Comparison of ENCODE assay signal across 9 cellular contexts in the genomic region with DNA sequence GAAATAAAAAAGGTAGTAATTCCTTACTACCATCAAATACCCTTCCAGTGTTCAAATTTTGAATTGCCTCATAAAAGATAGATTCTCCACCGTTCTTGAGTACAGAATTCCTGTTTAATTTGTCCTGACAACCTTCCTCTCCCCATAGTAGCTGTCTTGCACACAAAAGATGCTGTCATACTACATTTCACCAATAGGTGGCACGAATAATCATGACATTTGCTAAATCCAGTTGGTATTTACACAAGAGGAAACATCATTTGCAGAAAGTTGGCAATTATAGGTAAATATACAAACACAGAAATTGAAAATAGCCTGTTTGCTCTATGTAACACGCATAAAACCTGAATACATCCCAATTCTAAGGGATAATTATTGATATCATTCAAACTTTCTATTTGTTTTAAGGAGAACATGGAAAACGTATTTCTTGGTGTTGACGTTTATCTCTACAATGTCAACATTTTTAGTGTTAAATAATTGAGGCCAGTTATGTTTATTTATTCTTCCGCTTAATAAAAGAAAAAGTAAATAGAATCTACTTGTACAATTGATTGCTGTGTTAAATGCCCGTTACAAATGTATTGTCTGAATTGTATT. TPM values are rescaled to one million over a fixed set of nuclear protein-coding genes. Genes with fewer than 3 reads are reported as not detected.
A peak's percentile ranks its signal among the peaks of the same experiment; 100 is the strongest.
DNase-seq lines count a peak whose midpoint lies in the region; FAIRE-seq and TF ChIP-seq lines count a peak whose summit lies in the region.
"Had no signal": no experiment of that assay in that cellular context is flagged by ENCODE, and none has a peak within 500 bp of the region (broad histone marks: within the 10 kb centered on the region; RNA-seq: fewer than 3 reads in every experiment).

No MANE protein-coding gene starts in this region.

- POLR2A ChIA-PET in HEK293 (lab: Yijun Ruan, JAX) = no interaction called here

- H3K79me2 ChIP-seq in astrocyte (ENCODE audit: insufficient read depth, low read length) = no peaks in the 10 kb centered on the region

- H3K4me1 Mint-ChIP-seq in astrocyte (ENCODE audit: low read depth, unreplicated experiment) = no peaks in the 10 kb centered on the region

- no peaks in the 10 kb centered on the region for H3K27me3 Mint-ChIP-seq in astrocyte (ENCODE audit: low read depth, unreplicated experiment)

- no peak overlapping the region for H3K4me3 Mint-ChIP-seq in astrocyte (ENCODE audit: unreplicated experiment)
- H3K4me3 Mint-ChIP-seq: activated naive CD8-positive, alpha-beta T cell treated with anti-CD3 and anti-CD28 coated beads, Interleukin-2, amount 10 ng/mL, durations not matched to agents 7 days and 5 days had no signal

- H3K9me3 Mint-ChIP-seq in astrocyte (ENCODE audit: unreplicated experiment) = no peaks in the 10 kb centered on the region

- no peaks in the 10 kb centered on the region for H4K20me1 ChIP-seq in astrocyte (ENCODE audit: insufficient read depth, low read length)

- H3K9me3 ChIP-seq in HEK293 (ENCODE audit: control insufficient read depth, insufficient read depth, low read depth, low read length) (no peaks in the 10 kb centered on the region), astrocyte (ENCODE audit: insufficient read depth, low read depth, low read length) (no peaks in the 10 kb centered on the region)

- H3K36me3 Mint-ChIP-seq in astrocyte (ENCODE audit: low read depth, unreplicated experiment) = no peaks in the 10 kb centered on the region
- H3K36me3 Mint-ChIP-seq: activated naive CD8-positive, alpha-beta T cell treated with anti-CD3 and anti-CD28 coated beads, Interleukin-2, amount 10 ng/mL, durations not matched to agents 7 days and 5 days had no signal

- no peaks in the 10 kb centered on the region for H3K4me1 ChIP-seq in HEK293 (ENCODE audit: control insufficient read depth, insufficient read depth, low read length)
- no peaks in the 10 kb centered on the region for H3K4me1 ChIP-seq in astrocyte (ENCODE audit: insufficient read depth, low read length)

- H3K27me3 ChIP-seq in astrocyte (ENCODE audit: insufficient read depth, low read length) = no peaks in the 10 kb centered on the region

- intact Hi-C loops in posterior vena cava (cut with DNase I) = no loop called here

- no peak overlapping the region for H3K4me2 ChIP-seq in astrocyte (ENCODE audit: low read length)

- H3K36me3 ChIP-seq in HEK293 (ENCODE audit: control insufficient read depth in 2 of 2, insufficient read depth in 1 of 2, low read length in 2 of 2) (no peaks in the 10 kb centered on the region), astrocyte (ENCODE audit: insufficient read depth, low read length) (no peaks in the 10 kb centered on the region)

- no peak overlapping the region for H3K27ac Mint-ChIP-seq in astrocyte (ENCODE audit: unreplicated experiment)
- H3K27ac Mint-ChIP-seq: activated naive CD8-positive, alpha-beta T cell treated with anti-CD3 and anti-CD28 coated beads, Interleukin-2, amount 10 ng/mL, durations not matched to agents 7 days and 5 days had no signal

- CTCF ChIA-PET in HEK293 (lab: Yijun Ruan, JAX) = interaction anchor here (0.6 to 2.1 kb wide), 6 partner anchors 14 to 760 kb away, joined by 3 to 5 read pairs (median 4); no protein-coding TSS in a partner anchor

- DNase-seq in NOMO-1 (lab: John Stamatoyannopoulos, UW; ENCODE audit: unreplicated experiment in 2 of 2) (peak; percentile 44 to 65), NOMO-1 treated with dmso at 0.1 percent for 144 hours (lab: John Stamatoyannopoulos, UW; ENCODE audit: unreplicated experiment) (no peak), NCI-H2196 (lab: John Stamatoyannopoulos, UW; ENCODE audit: unreplicated experiment) (peak; percentile 49), astrocyte (ENCODE audit: low read depth) (peak; percentile 46), iris pigment epithelial cell (ENCODE audit: low read depth) (peak; percentile 73), posterior vena cava (ENCODE audit: low spot score) (no peak), HPDE6-E6E7 (ENCODE audit: extremely low spot score) (no peak)
- DNase-seq: activated naive CD8-positive, alpha-beta T cell treated with anti-CD3 and anti-CD28 coated beads, Interleukin-2, amount 10 ng/mL, durations not matched to agents 7 days and 5 days had no signal

- no peak overlapping the region for H2AFZ ChIP-seq in astrocyte (ENCODE audit: low read depth, low read length)

- TF ChIP-seq CTCF in HEK293 (tag by site-specific recombination; IDR thresholded peaks at IDR 0.05) = no peak
- TF ChIP-seq CTCF in astrocyte (IDR thresholded peaks at IDR 0.05; ENCODE audit: insufficient read depth, low read depth, low read length) = peak; percentile 88

- H3K4me3 ChIP-seq in HEK293 (ENCODE audit: low read depth, low read length) = no peak overlapping the region
- H3K4me3 ChIP-seq in astrocyte (ENCODE audit: insufficient read depth, low read depth, low read length) = no peak overlapping the region

- H3K9ac ChIP-seq in astrocyte (ENCODE audit: low read length) = no peak overlapping the region

- FAIRE-seq in astrocyte (lab: Jason Lieb, UNC) = peak; percentile 93

- no peak overlapping the region for H3K27ac ChIP-seq in HEK293 (ENCODE audit: extremely low read depth, low read depth, low read length)
- H3K27ac ChIP-seq in astrocyte (ENCODE audit: low read depth, low read length) = no peak overlapping the region

TF ChIP-seq in HEK293, 187 proteins besides CTCF, POLR2A, EP300 and RAD21:
- TF ChIP-seq ZNF654 (tag by site-specific recombination; IDR thresholded peaks at IDR 0.05; ENCODE audit: low read depth) = peak; percentile 53
- peak; percentile 77 for TF ChIP-seq ZNF660 (tag by site-specific recombination; IDR thresholded peaks at IDR 0.05)
- no peak for TF ChIP-seq ZNF510 (tag by site-specific recombination; IDR thresholded peaks at IDR 0.05; ENCODE audit: insufficient replicate concordance)

RNA-seq across cellular contexts. Expression of a gene that starts 58.3 kb away (rescaled TPM):
- total RNA-seq in astrocyte (0.32 and 0.41 TPM in 2 replicates), posterior vena cava (under 1 TPM in 1 of 2 donors, not detected in 1; 0.24 TPM)
- total RNA-seq: activated naive CD8-positive, alpha-beta T cell treated with anti-CD3 and anti-CD28 coated beads, Interleukin-2, amount 10 ng/mL, durations not matched to agents 7 days and 5 days had no signal

Comparison
In these comparisons a context has a peak if more than half of its experiments do, and no peak if none do; other contexts are left out.
1. DNase-seq: peak in NOMO-1 (2 of 2), NCI-H2196 (single experiment), astrocyte (single experiment) and iris pigment epithelial cell (single experiment); none in NOMO-1 treated with dmso at 0.1 percent for 144 hours (single experiment), posterior vena cava (single experiment) and HPDE6-E6E7 (single experiment).